1 cellular context compared by ENCODE assay signal in the genomic region with DNA sequence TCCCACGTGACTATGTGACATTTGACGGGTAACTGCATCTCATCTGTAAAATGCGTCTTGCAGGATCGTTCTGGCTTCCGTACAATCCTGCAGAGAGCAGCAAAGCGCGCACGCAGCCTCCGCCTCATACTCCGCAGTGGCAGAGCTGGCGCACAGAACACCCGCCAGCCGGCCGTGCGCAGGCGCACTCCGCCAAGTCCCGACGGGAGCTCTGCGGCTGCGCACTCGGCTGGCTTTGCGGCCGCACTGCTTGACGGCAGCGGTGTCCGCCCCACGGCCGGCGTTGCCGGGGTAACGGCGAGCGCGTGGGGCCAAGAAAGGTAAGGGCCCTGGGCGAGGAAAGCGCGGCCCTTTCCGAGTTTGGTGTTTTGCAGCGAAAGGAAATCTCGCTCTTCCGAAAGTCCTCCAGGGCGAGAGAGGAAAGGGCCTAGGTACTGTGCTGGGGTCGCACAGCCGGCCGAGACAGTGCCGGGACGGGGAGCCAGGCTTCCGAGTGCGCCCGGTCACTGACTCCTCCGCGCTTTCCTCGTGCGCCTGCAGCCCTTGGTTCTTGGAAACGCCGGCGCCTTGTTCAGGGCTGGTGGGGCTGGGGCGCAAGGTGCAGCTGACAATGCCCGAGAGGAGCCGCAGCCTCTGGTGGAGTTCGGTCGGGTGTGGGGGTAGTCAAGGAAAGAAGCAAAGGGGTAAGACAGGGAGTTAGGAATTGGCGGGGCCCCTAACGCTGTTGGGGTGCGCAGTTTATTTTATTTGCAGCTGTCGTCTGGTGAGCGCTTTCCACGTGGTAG.
TF ChIP-seq lines count a peak whose summit lies in the region.

A gene (plus strand): TSS at position 283 of the 785 bp plus-strand sequence. CDS start 5,321 bp downstream, outside the sequence.

TF ChIP-seq in HepG2, 621 proteins besides CTCF, POLR2A, EP300 and RAD21 (continued from another document):
- TF ChIP-seq, protein P1, sequence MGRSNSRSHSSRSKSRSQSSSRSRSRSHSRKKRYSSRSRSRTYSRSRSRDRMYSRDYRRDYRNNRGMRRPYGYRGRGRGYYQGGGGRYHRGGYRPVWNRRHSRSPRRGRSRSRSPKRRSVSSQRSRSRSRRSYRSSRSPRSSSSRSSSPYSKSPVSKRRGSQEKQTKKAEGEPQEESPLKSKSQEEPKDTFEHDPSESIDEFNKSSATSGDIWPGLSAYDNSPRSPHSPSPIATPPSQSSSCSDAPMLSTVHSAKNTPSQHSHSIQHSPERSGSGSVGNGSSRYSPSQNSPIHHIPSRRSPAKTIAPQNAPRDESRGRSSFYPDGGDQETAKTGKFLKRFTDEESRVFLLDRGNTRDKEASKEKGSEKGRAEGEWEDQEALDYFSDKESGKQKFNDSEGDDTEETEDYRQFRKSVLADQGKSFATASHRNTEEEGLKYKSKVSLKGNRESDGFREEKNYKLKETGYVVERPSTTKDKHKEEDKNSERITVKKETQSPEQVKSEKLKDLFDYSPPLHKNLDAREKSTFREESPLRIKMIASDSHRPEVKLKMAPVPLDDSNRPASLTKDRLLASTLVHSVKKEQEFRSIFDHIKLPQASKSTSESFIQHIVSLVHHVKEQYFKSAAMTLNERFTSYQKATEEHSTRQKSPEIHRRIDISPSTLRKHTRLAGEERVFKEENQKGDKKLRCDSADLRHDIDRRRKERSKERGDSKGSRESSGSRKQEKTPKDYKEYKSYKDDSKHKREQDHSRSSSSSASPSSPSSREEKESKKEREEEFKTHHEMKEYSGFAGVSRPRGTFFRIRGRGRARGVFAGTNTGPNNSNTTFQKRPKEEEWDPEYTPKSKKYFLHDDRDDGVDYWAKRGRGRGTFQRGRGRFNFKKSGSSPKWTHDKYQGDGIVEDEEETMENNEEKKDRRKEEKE (IDR thresholded peaks at IDR 0.05) = no peak
- TF ChIP-seq LCORL (IDR thresholded peaks at IDR 0.05) (no peak), LCORL (CRISPR knock-in tag; IDR thresholded peaks at IDR 0.05) (peak; percentile 84), YEATS4 (CRISPR knock-in tag; IDR thresholded peaks at IDR 0.05; ENCODE audit: borderline replicate concordance) (peak; percentile 68; the same call in 1 of the 2 replicates)
- TF ChIP-seq, protein P2, sequence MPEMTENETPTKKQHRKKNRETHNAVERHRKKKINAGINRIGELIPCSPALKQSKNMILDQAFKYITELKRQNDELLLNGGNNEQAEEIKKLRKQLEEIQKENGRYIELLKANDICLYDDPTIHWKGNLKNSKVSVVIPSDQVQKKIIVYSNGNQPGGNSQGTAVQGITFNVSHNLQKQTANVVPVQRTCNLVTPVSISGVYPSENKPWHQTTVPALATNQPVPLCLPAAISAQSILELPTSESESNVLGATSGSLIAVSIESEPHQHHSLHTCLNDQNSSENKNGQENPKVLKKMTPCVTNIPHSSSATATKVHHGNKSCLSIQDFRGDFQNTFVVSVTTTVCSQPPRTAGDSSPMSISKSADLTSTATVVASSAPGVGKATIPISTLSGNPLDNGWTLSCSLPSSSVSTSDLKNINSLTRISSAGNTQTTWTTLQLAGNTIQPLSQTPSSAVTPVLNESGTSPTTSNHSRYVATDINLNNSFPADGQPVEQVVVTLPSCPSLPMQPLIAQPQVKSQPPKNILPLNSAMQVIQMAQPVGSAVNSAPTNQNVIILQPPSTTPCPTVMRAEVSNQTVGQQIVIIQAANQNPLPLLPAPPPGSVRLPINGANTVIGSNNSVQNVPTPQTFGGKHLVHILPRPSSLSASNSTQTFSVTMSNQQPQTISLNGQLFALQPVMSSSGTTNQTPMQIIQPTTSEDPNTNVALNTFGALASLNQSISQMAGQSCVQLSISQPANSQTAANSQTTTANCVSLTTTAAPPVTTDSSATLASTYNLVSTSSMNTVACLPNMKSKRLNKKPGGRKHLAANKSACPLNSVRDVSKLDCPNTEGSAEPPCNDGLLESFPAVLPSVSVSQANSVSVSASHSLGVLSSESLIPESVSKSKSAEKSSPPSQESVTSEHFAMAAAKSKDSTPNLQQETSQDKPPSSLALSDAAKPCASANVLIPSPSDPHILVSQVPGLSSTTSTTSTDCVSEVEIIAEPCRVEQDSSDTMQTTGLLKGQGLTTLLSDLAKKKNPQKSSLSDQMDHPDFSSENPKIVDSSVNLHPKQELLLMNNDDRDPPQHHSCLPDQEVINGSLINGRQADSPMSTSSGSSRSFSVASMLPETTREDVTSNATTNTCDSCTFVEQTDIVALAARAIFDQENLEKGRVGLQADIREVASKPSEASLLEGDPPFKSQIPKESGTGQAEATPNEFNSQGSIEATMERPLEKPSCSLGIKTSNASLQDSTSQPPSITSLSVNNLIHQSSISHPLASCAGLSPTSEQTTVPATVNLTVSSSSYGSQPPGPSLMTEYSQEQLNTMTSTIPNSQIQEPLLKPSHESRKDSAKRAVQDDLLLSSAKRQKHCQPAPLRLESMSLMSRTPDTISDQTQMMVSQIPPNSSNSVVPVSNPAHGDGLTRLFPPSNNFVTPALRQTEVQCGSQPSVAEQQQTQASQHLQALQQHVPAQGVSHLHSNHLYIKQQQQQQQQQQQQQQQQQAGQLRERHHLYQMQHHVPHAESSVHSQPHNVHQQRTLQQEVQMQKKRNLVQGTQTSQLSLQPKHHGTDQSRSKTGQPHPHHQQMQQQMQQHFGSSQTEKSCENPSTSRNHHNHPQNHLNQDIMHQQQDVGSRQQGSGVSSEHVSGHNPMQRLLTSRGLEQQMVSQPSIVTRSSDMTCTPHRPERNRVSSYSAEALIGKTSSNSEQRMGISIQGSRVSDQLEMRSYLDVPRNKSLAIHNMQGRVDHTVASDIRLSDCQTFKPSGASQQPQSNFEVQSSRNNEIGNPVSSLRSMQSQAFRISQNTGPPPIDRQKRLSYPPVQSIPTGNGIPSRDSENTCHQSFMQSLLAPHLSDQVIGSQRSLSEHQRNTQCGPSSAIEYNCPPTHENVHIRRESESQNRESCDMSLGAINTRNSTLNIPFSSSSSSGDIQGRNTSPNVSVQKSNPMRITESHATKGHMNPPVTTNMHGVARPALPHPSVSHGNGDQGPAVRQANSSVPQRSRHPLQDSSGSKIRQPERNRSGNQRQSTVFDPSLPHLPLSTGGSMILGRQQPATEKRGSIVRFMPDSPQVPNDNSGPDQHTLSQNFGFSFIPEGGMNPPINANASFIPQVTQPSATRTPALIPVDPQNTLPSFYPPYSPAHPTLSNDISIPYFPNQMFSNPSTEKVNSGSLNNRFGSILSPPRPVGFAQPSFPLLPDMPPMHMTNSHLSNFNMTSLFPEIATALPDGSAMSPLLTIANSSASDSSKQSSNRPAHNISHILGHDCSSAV (CRISPR knock-in tag; IDR thresholded peaks at IDR 0.05; ENCODE audit: borderline replicate concordance) = 0 out of 2 replicates have a peak, but pooled peaks have one; percentile 11
